20 cellular contexts compared by ENCODE assay signal in genomic region chr16:31284926-31285325, GRCh38. TPM values are rescaled to one million over a fixed set of nuclear protein-coding genes. Genes with fewer than 3 reads are reported as not detected.
DNase-seq lines count a peak whose midpoint lies in the region; ATAC-seq and TF ChIP-seq lines count a peak whose summit lies in the region.
"Had no signal": no experiment of that assay in that cellular context is flagged by ENCODE, and none has a peak within 500 bp of the region (broad histone marks: within the 10 kb centered on the region; RNA-seq: fewer than 3 reads in every experiment).

No MANE protein-coding gene starts in this region.

- no peaks in the 10 kb centered on the region for H3K9me3 ChIP-seq in MM.1S (replicated peaks; ENCODE audit: insufficient read depth, low read length)

- H3K4me2 ChIP-seq in MM.1S (ENCODE audit: low read depth, low read length), result peak overlapping the region; percentile 34; the same call in 1 of the 2 replicates
- H3K4me2 ChIP-seq: BLaER1, GM23338 had no signal

- no peaks in the 10 kb centered on the region for H4K20me1 ChIP-seq in MM.1S (ENCODE audit: insufficient read depth, low read length)
- H4K20me1 ChIP-seq: BLaER1 had no signal

- intact Hi-C loops in cardiac septum (cut with DNase I) (no loop called here), Right ventricle myocardium inferior (cut with DNase I) (no loop called here)

- peaks cover 9% of the 10 kb centered on the region for H3K27me3 Mint-ChIP-seq in central memory CD8-positive, alpha-beta T cell
- H3K27me3 Mint-ChIP-seq: B cell had no signal

- no peaks in the 10 kb centered on the region for H3K79me2 ChIP-seq in MM.1S (ENCODE audit: low read length)

- ATAC-seq in Right ventricle myocardium inferior (no peak), HG02870 (IDR thresholded peaks at IDR 0.05; ENCODE audit: unreplicated experiment) (no peak)
- no peak for ATAC-seq in central memory CD8-positive, alpha-beta T cell (replicated peaks; ENCODE audit: extremely low read depth, poor library complexity, severe bottlenecking)
- ATAC-seq: CD8-positive, alpha-beta T cell; GM23338; HCT116 had no signal

- H3K36me3 Mint-ChIP-seq in central memory CD8-positive, alpha-beta T cell (ENCODE audit: insufficient read depth), result peaks cover 8% of the 10 kb centered on the region
- H3K36me3 Mint-ChIP-seq: CD8-positive, alpha-beta T cell had no signal

- peaks cover 37% of the 10 kb centered on the region for H3K27me3 ChIP-seq in MM.1S (replicated peaks; ENCODE audit: insufficient read depth, low read length)
- H3K27me3 ChIP-seq: BLaER1 had no signal

- H3F3A ChIP-seq in MM.1S (ENCODE audit: insufficient read depth, low read length), result no peaks in the 10 kb centered on the region

- no peak overlapping the region for H3K4me3 Mint-ChIP-seq in central memory CD8-positive, alpha-beta T cell
- H3K4me3 Mint-ChIP-seq: B cell, GM23338, H9 had no signal

- H2AFZ ChIP-seq in MM.1S (ENCODE audit: low read length), result no peak overlapping the region
- H2AFZ ChIP-seq: GM23338 had no signal

- TF ChIP-seq CTCF in MM.1S (IDR thresholded peaks at IDR 0.05; ENCODE audit: low read length), result no peak

- H3K27ac ChIP-seq in MM.1S (ENCODE audit: low read length), result no peak overlapping the region
- H3K27ac ChIP-seq: 22Rv1, BLaER1, C4-2B had no signal

- H3K36me3 ChIP-seq in MM.1S (replicated peaks; ENCODE audit: insufficient read depth, low read length), result no peaks in the 10 kb centered on the region
- H3K36me3 ChIP-seq: BLaER1 had no signal

- no peaks in the 10 kb centered on the region for H3K9me3 Mint-ChIP-seq in central memory CD8-positive, alpha-beta T cell

- H3K27ac Mint-ChIP-seq in central memory CD8-positive, alpha-beta T cell (ENCODE audit: low read depth), result peak overlapping the region; percentile 79
- H3K27ac Mint-ChIP-seq: B cell; CD4-positive, CD25-positive, alpha-beta regulatory T cell; CD8-positive, alpha-beta T cell; GM23338; H9 had no signal

- DNase-seq in cardiac septum (ENCODE audit: low spot score) (peak; percentile 27), Right ventricle myocardium inferior (ENCODE audit: missing footprints) (no peak), MM.1S (no peak), NCI-H2171 (lab: John Stamatoyannopoulos, UW) (no peak)
- no peak for DNase-seq in central memory CD8-positive, alpha-beta T cell (ENCODE audit: low spot score in 2 of 2)
- no peak for DNase-seq in activated CD8-positive, alpha-beta memory T cell treated with anti-CD3 and anti-CD28 coated beads, Interleukin-2, amount 50 U/mL, for 48 hours
- DNase-seq: CD4-positive, CD25-positive, alpha-beta regulatory T cell; CD8-positive, alpha-beta T cell; DMS53; DMS79 treated with DMSO at 0.1 percent for 48 hours; GF-D8; H9 had no signal

- H3K9me2 ChIP-seq in MM.1S (replicated peaks; ENCODE audit: insufficient read depth, low read length), result no peaks in the 10 kb centered on the region

- H3K4me1 Mint-ChIP-seq in central memory CD8-positive, alpha-beta T cell, result peaks cover 33% of the 10 kb centered on the region
- H3K4me1 Mint-ChIP-seq: GM23338, H9 had no signal

- H3K4me1 ChIP-seq in MM.1S (ENCODE audit: low read length), result 0 out of 2 replicates have a peak, but pooled peaks cover 5% of the 10 kb centered on the region
- H3K4me1 ChIP-seq: BLaER1 had no signal

- H3K9ac ChIP-seq in MM.1S (ENCODE audit: low read length), result no peak overlapping the region
- H3K9ac ChIP-seq: BLaER1 had no signal

- H3K4me3 ChIP-seq in MM.1S (ENCODE audit: low read length), result no peak overlapping the region
- H3K4me3 ChIP-seq: BLaER1, GM23338 had no signal

RNA-seq across cellular contexts. Expression of gene ITGAM, which starts 25.2 kb away (rescaled TPM):
- total RNA-seq in cardiac septum (4.8 TPM), Right ventricle myocardium inferior (10.4 TPM)
- total RNA-seq: Daoy had no signal
